ENCODE assay signal across 9 cellular contexts in genomic region chr13:107865643-107866006, GRCh38.
DNase-seq lines count a peak whose midpoint lies in the region; ATAC-seq, FAIRE-seq and TF ChIP-seq lines count a peak whose summit lies in the region.
"Had no signal": no experiment of that assay in that cellular context is flagged by ENCODE, and none has a peak within 500 bp of the region (broad histone marks: within the 10 kb centered on the region; RNA-seq: fewer than 3 reads in every experiment).

No MANE protein-coding gene starts in this region.

- H3K27me3 ChIP-seq in NT2/D1 (ENCODE audit: insufficient read depth, insufficient read length): peaks cover 54% of the 10 kb centered on the region
- H3K27me3 ChIP-seq in esophagus muscularis mucosa: peaks cover 0 to 56% (median 9%) of the 10 kb centered on the region in 4 donors
- H3K27me3 ChIP-seq in trophoblast cell (ENCODE audit: insufficient read depth, low read length): peaks cover 12% of the 10 kb centered on the region

- no peak overlapping the region for H2BK5ac ChIP-seq in trophoblast cell (ENCODE audit: low read depth, low read length, poor library complexity)

- peaks cover 1% of the 10 kb centered on the region for H3K79me1 ChIP-seq in trophoblast cell (ENCODE audit: low read length)

- no peak overlapping the region for H4K91ac ChIP-seq in trophoblast cell (ENCODE audit: low read depth, low read length)

- H3K4ac ChIP-seq in trophoblast cell (ENCODE audit: low read depth, low read length): no peak overlapping the region

- intact Hi-C loops in esophagus muscularis mucosa (cut with DNase I): no loop called here

- no peak for ATAC-seq in HG02588 (IDR thresholded peaks at IDR 0.05; ENCODE audit: unreplicated experiment)

- no peak overlapping the region for H4K8ac ChIP-seq in trophoblast cell (ENCODE audit: low read depth, low read length)

- DNase-seq in G401 (ENCODE audit: low spot score): peak; percentile 50
- DNase-seq in NT2/D1 (ENCODE audit: low read depth, low spot score): no peak
- DNase-seq in esophagus muscularis mucosa (ENCODE audit: extremely low spot score): no peak
- DNase-seq in trophoblast cell: no peak
- DNase-seq in GM12892 (ENCODE audit: insufficient read length): no peak
- no peak for DNase-seq in NCI-H446 (lab: John Stamatoyannopoulos, UW)
- DNase-seq in NOMO-1 (lab: John Stamatoyannopoulos, UW; ENCODE audit: unreplicated experiment in 2 of 2): no peak
- DNase-seq: NK-92 treated with Interleukin-12 subunit alpha and Interleukin-12 subunit beta, amount 100 ng/mL, for 24 hours had no signal

- no peak overlapping the region for H3K9ac ChIP-seq in NT2/D1 (ENCODE audit: insufficient read length, low read depth)
- no peak overlapping the region for H3K9ac ChIP-seq in trophoblast cell (ENCODE audit: low read length)

- no peak for TF ChIP-seq CTCF in esophagus muscularis mucosa (IDR thresholded peaks at IDR 0.05)

- H2BK120ac ChIP-seq in trophoblast cell (ENCODE audit: insufficient read depth, low read length, poor library complexity): no peak overlapping the region

- no peak overlapping the region for H2AFZ ChIP-seq in trophoblast cell (ENCODE audit: insufficient read depth, low read length, poor library complexity)

- H3K27ac ChIP-seq in esophagus muscularis mucosa (replicated peaks in 1 of 4): no peak overlapping the region
- no peak overlapping the region for H3K27ac ChIP-seq in trophoblast cell (ENCODE audit: low read depth, low read length)

- H3K4me3 ChIP-seq in NT2/D1 (ENCODE audit: insufficient read length, low read depth) (peak overlapping the region; percentile 41), esophagus muscularis mucosa (peak overlapping the region; percentile 43 to 56 (median 48)), trophoblast cell (ENCODE audit: low read depth, low read length) (peak overlapping the region; percentile 59)

- no peaks in the 10 kb centered on the region for H3K4me1 ChIP-seq in NT2/D1 (ENCODE audit: insufficient read depth, insufficient read length)
- H3K4me1 ChIP-seq in esophagus muscularis mucosa: peaks cover 18 to 34% (median 29%) of the 10 kb centered on the region in 4 donors
- peaks cover 8 to 15% of the 10 kb centered on the region in 2 experiments for H3K4me1 ChIP-seq in trophoblast cell (ENCODE audit: control insufficient read depth in 1 of 2, insufficient read depth in 2 of 2, low read length in 2 of 2)

- no peak overlapping the region for H2AK5ac ChIP-seq in trophoblast cell (ENCODE audit: low read length)

- in situ Hi-C loops in G401 (cut with HindIII; ENCODE audit: low sequenced_read_pairs): no loop called here

- peak overlapping the region; percentile 83 for H3K23ac ChIP-seq in trophoblast cell (ENCODE audit: low read length)

- H3K4me2 ChIP-seq in trophoblast cell (ENCODE audit: low read length): peak overlapping the region; percentile 69

- TF ChIP-seq POLR2A in esophagus muscularis mucosa (IDR thresholded peaks at IDR 0.05; ENCODE audit: low read depth): no peak
- no peak for TF ChIP-seq POLR2A in GM12892 (IDR thresholded peaks at IDR 0.05; ENCODE audit: low read depth, low read length)

- H3K79me2 ChIP-seq in trophoblast cell (ENCODE audit: control insufficient read depth, insufficient read depth, low read length, poor library complexity): no peaks in the 10 kb centered on the region

- H3K36me3 ChIP-seq in NT2/D1 (ENCODE audit: insufficient read depth, insufficient read length, low read length) (no peaks in the 10 kb centered on the region), esophagus muscularis mucosa (no peaks in the 10 kb centered on the region), trophoblast cell (ENCODE audit: control insufficient read depth in 1 of 2, insufficient read depth in 2 of 2, low read length in 2 of 2) (no peaks in the 10 kb centered on the region)

- 6% methylated on average over 16 of the region's 16 CpGs for WGBS in esophagus muscularis mucosa
- WGBS in trophoblast cell (ENCODE audit: extremely low coverage, insufficient coverage, insufficient read length): no CpG with 5 or more reads among the region's 16 CpGs

- TF ChIP-seq EP300 in esophagus muscularis mucosa (IDR thresholded peaks at IDR 0.05): no peak

- H3K14ac ChIP-seq in trophoblast cell (ENCODE audit: low read length): no peak overlapping the region

- H2BK12ac ChIP-seq in trophoblast cell (ENCODE audit: low read length): no peak overlapping the region

- H4K12ac ChIP-seq in trophoblast cell (ENCODE audit: low read depth, low read length): no peak overlapping the region

- H3K9me3 ChIP-seq in NT2/D1 (ENCODE audit: insufficient read depth, low read length): no peaks in the 10 kb centered on the region
- H3K9me3 ChIP-seq in esophagus muscularis mucosa: no peaks in the 10 kb centered on the region
- H3K9me3 ChIP-seq in trophoblast cell (ENCODE audit: insufficient read depth, low read depth, low read length): no peaks in the 10 kb centered on the region

- no peak overlapping the region for H3K18ac ChIP-seq in trophoblast cell (ENCODE audit: low read length)

- FAIRE-seq in GM12892 (lab: Jason Lieb, UNC): no peak
